Comparison of ENCODE assay signal across 21 cellular contexts in genomic region chr7:24685706-24686105, GRCh38.
"Had no signal": no experiment of that assay in that cellular context is flagged by ENCODE, and none has a peak within 500 bp of the region (broad histone marks: within the 10 kb centered on the region; RNA-seq: fewer than 3 reads in every experiment).

No MANE protein-coding gene starts in this region.

- H3K4me3 ChIP-seq: body of pancreas, heart right ventricle, mucosa of descending colon, right lobe of liver, skin epidermis, thoracic aorta, vagina had no signal

- H3K27me3 ChIP-seq: body of pancreas, heart right ventricle, right lobe of liver, vagina had no signal

- ATAC-seq: body of pancreas; heart right ventricle; left colon; mucosa of descending colon; right lobe of liver; stimulated activated memory B cell treated with anti-CD40 and anti-IgM and Interleukin-4, amounts not matched to agents 10 μg/mL and 1 μg/mL and 100 μg/mL, for 72 hours had no signal

- H3K36me3 ChIP-seq: heart right ventricle, right lobe of liver, thoracic aorta, vagina had no signal

- H3K27ac ChIP-seq: body of pancreas, heart right ventricle, right lobe of liver, skin epidermis, thoracic aorta, vagina had no signal

- DNase-seq: activated CD4-positive, alpha-beta memory T cell treated with anti-CD3 and anti-CD28 coated beads for 36 hours; activated CD4-positive, alpha-beta T cell treated with anti-CD3 and anti-CD28 coated beads for 48 hours; activated CD4-positive, CD25-positive, alpha-beta regulatory T cell; activated effector memory CD4-positive, alpha-beta T cell treated with anti-CD3 and anti-CD28 coated beads, Interleukin-2, amount 50 U/mL, for 16 hours; activated naive CD4-positive, alpha-beta T cell treated with anti-CD3 and anti-CD28 coated beads, Interleukin-2, amount 10 ng/mL, durations not matched to agents 7 days and 5 days; body of pancreas; effector CD4-positive, alpha-beta T cell; erythroblast; foreskin fibroblast; heart right ventricle; left colon; mesenchymal stem cell; mucosa of descending colon; occipital lobe; posterior cingulate gyrus; right lobe of liver; stimulated activated CD4-positive, alpha-beta T cell treated with anti-CD3 and anti-CD28 coated beads, Interleukin-1b, Interleukin-23, amount 100 ng/mL, for 48 hours had no signal

- H3K9me3 ChIP-seq: body of pancreas, heart right ventricle, mucosa of descending colon, right lobe of liver, thoracic aorta, vagina had no signal
